ENCODE assay signal across 9 cellular contexts in genomic region chr13:44293908-44294735, GRCh38.
A peak's percentile ranks its signal among the peaks of the same experiment; 100 is the strongest.
DNase-seq lines count a peak whose midpoint lies in the region; ATAC-seq, FAIRE-seq and TF ChIP-seq lines count a peak whose summit lies in the region.
"Had no signal": no experiment of that assay in that cellular context is flagged by ENCODE, and none has a peak within 500 bp of the region (broad histone marks: within the 10 kb centered on the region; RNA-seq: fewer than 3 reads in every experiment).

No MANE protein-coding gene starts in this region.

- TF ChIP-seq CTCF in astrocyte (IDR thresholded peaks at IDR 0.05; ENCODE audit: insufficient read depth, low read depth, low read length) (no peak), left ventricle myocardium inferior (IDR thresholded peaks at IDR 0.05; ENCODE audit: borderline replicate concordance) (no peak)

- intact Hi-C loops in left ventricle myocardium inferior (cut with micrococcal nuclease): no loop called here

- H3K9me3 Mint-ChIP-seq in activated T-cell treated with anti-CD3 and anti-CD28 coated beads, Interleukin-2, amount 50 U/mL, for 24 hours: peaks cover 4% of the 10 kb centered on the region
- H3K9me3 Mint-ChIP-seq in astrocyte (ENCODE audit: unreplicated experiment): peaks cover 13% of the 10 kb centered on the region

- H3K9ac ChIP-seq in astrocyte (ENCODE audit: low read length) (no peak overlapping the region), stomach smooth muscle (ENCODE audit: low read length in 2 of 2) (peak overlapping the region; percentile 7 to 51)

- H3K4me3 ChIP-seq in astrocyte (ENCODE audit: insufficient read depth, low read depth, low read length) (no peak overlapping the region), left ventricle myocardium inferior (no peak overlapping the region), stomach smooth muscle (ENCODE audit: low read length in 2 of 2) (peak overlapping the region in 1 of 2 donors; percentile 52)

- no peaks in the 10 kb centered on the region for H4K20me1 ChIP-seq in astrocyte (ENCODE audit: insufficient read depth, low read length)

- H3K27ac ChIP-seq in astrocyte (ENCODE audit: low read depth, low read length) (no peak overlapping the region), left ventricle myocardium inferior (replicated peaks) (peak overlapping the region; percentile 37), stomach smooth muscle (ENCODE audit: low read length) (peak overlapping the region; percentile 88)

- FAIRE-seq in astrocyte (lab: Jason Lieb, UNC): peak; percentile 69

- H3K79me2 ChIP-seq in astrocyte (ENCODE audit: insufficient read depth, low read length): no peaks in the 10 kb centered on the region

- no peaks in the 10 kb centered on the region for H3K27me3 ChIP-seq in astrocyte (ENCODE audit: insufficient read depth, low read length)
- H3K27me3 ChIP-seq in left ventricle myocardium inferior (ENCODE audit: low read depth): no peaks in the 10 kb centered on the region
- no peaks in the 10 kb centered on the region for H3K27me3 ChIP-seq in stomach smooth muscle (ENCODE audit: control insufficient read depth in 1 of 2, insufficient read depth in 2 of 2, low read length in 2 of 2)

- H3K9me3 ChIP-seq in astrocyte (ENCODE audit: insufficient read depth, low read depth, low read length) (no peaks in the 10 kb centered on the region), left ventricle myocardium inferior (replicated peaks) (no peaks in the 10 kb centered on the region), stomach smooth muscle (ENCODE audit: control insufficient read depth in 2 of 2, low read length in 2 of 2) (no peaks in the 10 kb centered on the region)

- ATAC-seq in GM21390 (IDR thresholded peaks at IDR 0.05; ENCODE audit: unreplicated experiment) (no peak), GM21367 (IDR thresholded peaks at IDR 0.05; ENCODE audit: unreplicated experiment) (no peak), GM21526 (IDR thresholded peaks at IDR 0.05; ENCODE audit: low FRiP score, unreplicated experiment) (no peak)

- H3K4me1 ChIP-seq in astrocyte (ENCODE audit: insufficient read depth, low read length) (peaks cover 8% of the 10 kb centered on the region), left ventricle myocardium inferior (peaks cover 50% of the 10 kb centered on the region), stomach smooth muscle (ENCODE audit: control insufficient read depth, insufficient read depth, low read length) (peaks cover 37% of the 10 kb centered on the region)

- H3K27ac Mint-ChIP-seq in activated T-cell treated with anti-CD3 and anti-CD28 coated beads, Interleukin-2, amount 50 U/mL, for 24 hours: peak overlapping the region; percentile 81
- no peak overlapping the region for H3K27ac Mint-ChIP-seq in astrocyte (ENCODE audit: unreplicated experiment)

- no peak for DNase-seq in activated T-cell treated with anti-CD3 and anti-CD28 coated beads, Interleukin-2, amount 50 U/mL, for 24 hours
- no peak for DNase-seq in activated T-cell treated with anti-CD3 and anti-CD28 coated beads for 4 hours
- DNase-seq in astrocyte (ENCODE audit: low read depth): peak; percentile 50
- DNase-seq in left ventricle myocardium inferior: no peak
- DNase-seq: left cardiac atrium had no signal

- H3K36me3 Mint-ChIP-seq in activated T-cell treated with anti-CD3 and anti-CD28 coated beads, Interleukin-2, amount 50 U/mL, for 24 hours (ENCODE audit: low read depth): no peaks in the 10 kb centered on the region
- no peaks in the 10 kb centered on the region for H3K36me3 Mint-ChIP-seq in astrocyte (ENCODE audit: low read depth, unreplicated experiment)

- H2AFZ ChIP-seq in astrocyte (ENCODE audit: low read depth, low read length): no peak overlapping the region

- peaks cover 24% of the 10 kb centered on the region for H3K27me3 Mint-ChIP-seq in activated T-cell treated with anti-CD3 and anti-CD28 coated beads, Interleukin-2, amount 50 U/mL, for 24 hours
- peaks cover 8% of the 10 kb centered on the region for H3K27me3 Mint-ChIP-seq in astrocyte (ENCODE audit: low read depth, unreplicated experiment)

- H3K36me3 ChIP-seq in astrocyte (ENCODE audit: insufficient read depth, low read length) (no peaks in the 10 kb centered on the region), left ventricle myocardium inferior (no peaks in the 10 kb centered on the region), stomach smooth muscle (ENCODE audit: control insufficient read depth in 2 of 2, insufficient read depth in 2 of 2, low read length in 2 of 2) (no peaks in the 10 kb centered on the region)

- H3K4me2 ChIP-seq in astrocyte (ENCODE audit: low read length): peak overlapping the region; percentile 10

- H3K4me3 Mint-ChIP-seq in activated T-cell treated with anti-CD3 and anti-CD28 coated beads, Interleukin-2, amount 50 U/mL, for 24 hours: no peak overlapping the region
- H3K4me3 Mint-ChIP-seq in astrocyte (ENCODE audit: unreplicated experiment): no peak overlapping the region

- peaks cover 29% of the 10 kb centered on the region for H3K4me1 Mint-ChIP-seq in activated T-cell treated with anti-CD3 and anti-CD28 coated beads, Interleukin-2, amount 50 U/mL, for 24 hours (ENCODE audit: low read depth)
- peaks cover 10% of the 10 kb centered on the region for H3K4me1 Mint-ChIP-seq in astrocyte (ENCODE audit: low read depth, unreplicated experiment)
